In genomic region chr1:213107613-213108012, GRCh38 we compare ENCODE assay signal across 27 cellular contexts.
"Had no signal": no experiment of that assay in that cellular context is flagged by ENCODE, and none has a peak within 500 bp of the region (broad histone marks: within the 10 kb centered on the region; RNA-seq: fewer than 3 reads in every experiment).

No MANE protein-coding gene starts in this region.

- H3K27ac ChIP-seq: colonic mucosa, epithelial cell of prostate, esophagus squamous epithelium, gastrocnemius medialis, heart right ventricle, left lung, lower lobe of right lung had no signal

- H3K9me3 ChIP-seq: colonic mucosa, esophagus squamous epithelium, gastrocnemius medialis, left lung, lower lobe of right lung had no signal

- FAIRE-seq: endometrium, islet of Langerhans, keratinocyte had no signal

- H3K4me1 ChIP-seq: colonic mucosa, left lung, lower lobe of right lung had no signal

- H3K4me3 ChIP-seq: colonic mucosa, esophagus squamous epithelium, gastrocnemius medialis, heart right ventricle, left lung, lower lobe of right lung had no signal

- H3K9me3 Mint-ChIP-seq: dendritic cell treated with granulocyte-macrophage colony-stimulating factor and Interleukin-4, amounts not matched to agents 40 ng/mL and 50 ng/mL, for 4 days; effector memory CD8-positive, alpha-beta T cell had no signal

- DNase-seq: colonic mucosa; cortex of kidney; effector CD8-positive, alpha-beta T cell; effector memory CD8-positive, alpha-beta T cell; endodermal cell; erythroblast; esophagus squamous epithelium; foreskin fibroblast; foreskin melanocyte; gastrocnemius medialis; glutamatergic neuron; head of caudate nucleus; heart right ventricle; hippocampal formation; left cardiac atrium; left lung; left ventricle myocardium superior; lower lobe of right lung; mesenchymal stem cell; naive thymus-derived CD4-positive, alpha-beta T cell had no signal

- H3K27me3 ChIP-seq: colonic mucosa, esophagus squamous epithelium, gastrocnemius medialis, heart right ventricle, left lung had no signal

- H3K36me3 ChIP-seq: colonic mucosa, lower lobe of right lung had no signal

- H3K27me3 Mint-ChIP-seq: dendritic cell treated with granulocyte-macrophage colony-stimulating factor and Interleukin-4, amounts not matched to agents 40 ng/mL and 50 ng/mL, for 4 days; effector memory CD8-positive, alpha-beta T cell; naive thymus-derived CD4-positive, alpha-beta T cell had no signal

- H3K27ac Mint-ChIP-seq: dendritic cell treated with granulocyte-macrophage colony-stimulating factor and Interleukin-4, amounts not matched to agents 40 ng/mL and 50 ng/mL, for 4 days; effector memory CD8-positive, alpha-beta T cell; endodermal cell; mesothelial cell of epicardium; naive thymus-derived CD4-positive, alpha-beta T cell had no signal

- H3K4me3 Mint-ChIP-seq: dendritic cell treated with granulocyte-macrophage colony-stimulating factor and Interleukin-4, amounts not matched to agents 40 ng/mL and 50 ng/mL, for 4 days; effector memory CD8-positive, alpha-beta T cell; endodermal cell; mesothelial cell of epicardium; naive thymus-derived CD4-positive, alpha-beta T cell had no signal

- ATAC-seq: effector memory CD8-positive, alpha-beta T cell; esophagus mucosa; gastrocnemius medialis; heart right ventricle; left cardiac atrium; left lung; left ventricle myocardium superior; lower lobe of right lung; naive thymus-derived CD4-positive, alpha-beta T cell had no signal
